Comparison of ENCODE assay signal across 27 cellular contexts in genomic region chr15:58274885-58275284, GRCh38.
"Had no signal": no experiment of that assay in that cellular context is flagged by ENCODE, and none has a peak within 500 bp of the region (broad histone marks: within the 10 kb centered on the region; RNA-seq: fewer than 3 reads in every experiment).

No MANE protein-coding gene starts in this region.

- H3K27ac ChIP-seq: brain microvascular endothelial cell, coronary artery, gastrocnemius medialis, neural progenitor cell, parathyroid adenoma, right atrium auricular region, spleen, thoracic aorta, uterus had no signal

- H3K9me3 ChIP-seq: gastrocnemius medialis, uterus had no signal

- DNase-seq: activated CD4-positive, alpha-beta memory T cell treated with anti-CD3 and anti-CD28 coated beads, Interleukin-2, amount 10 ng/mL, durations not matched to agents 7 days and 5 days; activated CD4-positive, alpha-beta T cell treated with anti-CD3 and anti-CD28 coated beads for 1 hour; activated CD4-positive, alpha-beta T cell treated with anti-CD3 and anti-CD28 coated beads, Interleukin-2, amount 10 ng/mL, durations not matched to agents 7 days and 5 days; activated gamma-delta T cell treated with Interleukin-2 at 50 U/mL for 16 hours; activated naive CD4-positive, alpha-beta T cell treated with anti-CD3 and anti-CD28 coated beads, Interleukin-2, amount 50 U/mL, for 16 hours; activated T-cell treated with anti-CD3 and anti-CD28 coated beads, Interleukin-2, amount 50 U/mL, for 4 hours; amniotic stem cell; brain microvascular endothelial cell; effector memory CD8-positive, alpha-beta T cell; erythroblast; gastrocnemius medialis; glutamatergic neuron; islet precursor cell; natural killer cell; occipital lobe; spleen; stimulated activated CD4-positive, alpha-beta T cell treated with anti-CD3 and anti-CD28 coated beads, Interleukin-2, amount 100 ng/mL, for 48 hours; stimulated activated naive CD4-positive, alpha-beta T cell treated with Interleukin-2 at 50 U/mL for 16 hours; T-helper 2 cell; uterus had no signal

- H3K4me3 ChIP-seq: coronary artery, gastrocnemius medialis, neural progenitor cell, right atrium auricular region, spleen, thoracic aorta, uterus had no signal

- H3K27me3 ChIP-seq: brain microvascular endothelial cell, gastrocnemius medialis, neural progenitor cell, right atrium auricular region, spleen, uterus had no signal

- H3K36me3 ChIP-seq: brain microvascular endothelial cell, gastrocnemius medialis, neural progenitor cell, right atrium auricular region, spleen, thoracic aorta, uterus had no signal

- H3K4me1 ChIP-seq: gastrocnemius medialis, parathyroid adenoma, right atrium auricular region, uterus had no signal

- ATAC-seq: activated T-cell treated with anti-CD3 and anti-CD28 coated beads, Interleukin-2, amount 50 U/mL, for 4 hours; activated T-helper 17 cell treated with anti-CD3 and anti-CD28 coated beads, Interleukin-2, amount 50 U/mL, for 72 hours; effector memory CD8-positive, alpha-beta T cell; gastrocnemius medialis; natural killer cell; WTC11 had no signal
